21 cellular contexts compared by ENCODE assay signal in genomic region chr5:175664723-175665122, GRCh38. TPM values are rescaled to one million over a fixed set of nuclear protein-coding genes. Genes with fewer than 3 reads are reported as not detected.
A peak's percentile ranks its signal among the peaks of the same experiment; 100 is the strongest.
DNase-seq lines count a peak whose midpoint lies in the region; ATAC-seq and TF ChIP-seq lines count a peak whose summit lies in the region.
"Had no signal": no experiment of that assay in that cellular context is flagged by ENCODE, and none has a peak within 500 bp of the region (broad histone marks: within the 10 kb centered on the region; RNA-seq: fewer than 3 reads in every experiment).

No MANE protein-coding gene starts in this region.

- no peaks in the 10 kb centered on the region for H3K9me3 Mint-ChIP-seq in activated CD4-positive, alpha-beta T cell treated with anti-CD3 and anti-CD28 coated beads, Interleukin-2, amount 10 ng/mL, durations not matched to agents 24 days and 14 days
- no peaks in the 10 kb centered on the region for H3K9me3 Mint-ChIP-seq in T-cell
- H3K9me3 Mint-ChIP-seq: CD8-positive, alpha-beta T cell had no signal

- H3K27me3 ChIP-seq in left ventricle myocardium inferior (ENCODE audit: low read depth): peaks cover 8% of the 10 kb centered on the region
- H3K27me3 ChIP-seq in neutrophil: no peaks in the 10 kb centered on the region
- H3K27me3 ChIP-seq in sigmoid colon: peaks cover 0 to 10% (median 0%) of the 10 kb centered on the region in 3 donors
- H3K27me3 ChIP-seq: BLaER1 had no signal

- H3K4me1 Mint-ChIP-seq in activated CD4-positive, alpha-beta T cell treated with anti-CD3 and anti-CD28 coated beads, Interleukin-2, amount 10 ng/mL, durations not matched to agents 24 days and 14 days: peaks cover 62% of the 10 kb centered on the region
- peaks cover 73 to 79% (median 77%) of the 10 kb centered on the region in 3 donors for H3K4me1 Mint-ChIP-seq in T-cell

- TF ChIP-seq CTCF in left ventricle myocardium inferior (IDR thresholded peaks at IDR 0.05; ENCODE audit: borderline replicate concordance): no peak
- no peak for TF ChIP-seq CTCF in neutrophil (IDR thresholded peaks at IDR 0.05)
- TF ChIP-seq CTCF in sigmoid colon (IDR thresholded peaks at IDR 0.05): no peak

- peaks cover 71% of the 10 kb centered on the region for H3K36me3 Mint-ChIP-seq in activated CD4-positive, alpha-beta T cell treated with anti-CD3 and anti-CD28 coated beads, Interleukin-2, amount 10 ng/mL, durations not matched to agents 24 days and 14 days (ENCODE audit: low read depth)
- peaks cover 25% of the 10 kb centered on the region for H3K36me3 Mint-ChIP-seq in T-cell

- H3K4me3 ChIP-seq in left ventricle myocardium inferior (no peak overlapping the region), neutrophil (ENCODE audit: low read depth in 1 of 2, low read length in 1 of 2) (no peak overlapping the region), sigmoid colon (no peak overlapping the region)
- H3K4me3 ChIP-seq: BLaER1 had no signal

- H3K9me3 ChIP-seq in left ventricle myocardium inferior (replicated peaks) (no peaks in the 10 kb centered on the region), neutrophil (no peaks in the 10 kb centered on the region), sigmoid colon (no peaks in the 10 kb centered on the region)
- H3K9me3 ChIP-seq: BLaER1 had no signal

- TF ChIP-seq POLR2A in sigmoid colon (IDR thresholded peaks at IDR 0.05): no peak

- TF ChIP-seq EP300 in sigmoid colon (IDR thresholded peaks at IDR 0.05): no peak

- peak overlapping the region; percentile 77 for H3K27ac ChIP-seq in left ventricle myocardium inferior (replicated peaks)
- peak overlapping the region; percentile 13 for H3K27ac ChIP-seq in neutrophil
- H3K27ac ChIP-seq in sigmoid colon: no peak overlapping the region
- H3K27ac ChIP-seq: BLaER1 had no signal

- CTCF ChIA-PET in T-cell (lab: Charles Lee): no interaction called here

- peak overlapping the region; percentile 71 for H3K27ac Mint-ChIP-seq in activated CD4-positive, alpha-beta T cell treated with anti-CD3 and anti-CD28 coated beads, Interleukin-2, amount 10 ng/mL, durations not matched to agents 24 days and 14 days
- H3K27ac Mint-ChIP-seq in T-cell: peak overlapping the region; percentile 29 to 36
- H3K27ac Mint-ChIP-seq: HFFc6 had no signal

- intact Hi-C loops in activated CD4-positive, alpha-beta T cell treated with anti-CD3 and anti-CD28 coated beads, Interleukin-2, amount 10 ng/mL, durations not matched to agents 24 days and 14 days (cut with micrococcal nuclease): loop anchor here (5.0 kb wide), 1 partner anchor 48 kb away; no protein-coding TSS in a partner anchor
- intact Hi-C loops in left ventricle myocardium inferior (cut with micrococcal nuclease): no loop called here
- intact Hi-C loops in Right ventricle myocardium inferior (cut with DNase I): no loop called here
- intact Hi-C loops in sigmoid colon (cut with DNase I): no loop called here

- POLR2A ChIA-PET in T-cell (lab: Charles Lee): no interaction called here

- H3K27me3 Mint-ChIP-seq in activated CD4-positive, alpha-beta T cell treated with anti-CD3 and anti-CD28 coated beads, Interleukin-2, amount 10 ng/mL, durations not matched to agents 24 days and 14 days: no peaks in the 10 kb centered on the region
- no peaks in the 10 kb centered on the region for H3K27me3 Mint-ChIP-seq in T-cell

- DNase-seq in activated CD4-positive, alpha-beta T cell treated with anti-CD3 and anti-CD28 coated beads, Interleukin-2, amount 10 ng/mL, durations not matched to agents 24 days and 14 days: no peak
- no peak for DNase-seq in activated CD4-positive, alpha-beta T cell treated with anti-CD3 and anti-CD28 coated beads for 4 hours
- DNase-seq in left ventricle myocardium inferior (no peak), Right ventricle myocardium inferior (ENCODE audit: missing footprints) (no peak), T-cell (no peak), sigmoid colon (no peak), kidney glomerular epithelial cell (lab: John Stamatoyannopoulos, UW) (no peak)
- DNase-seq: 8988T; Calu3; CD8-positive, alpha-beta T cell; DMS79 treated with DMSO at 0.1 percent for 48 hours; GF-D8; GOT3; H7; HFFc6; IMR-90 had no signal

- H3K36me3 ChIP-seq in left ventricle myocardium inferior (no peaks in the 10 kb centered on the region), neutrophil (peaks cover 33% of the 10 kb centered on the region), sigmoid colon (no peaks in the 10 kb centered on the region)

- H3K4me3 Mint-ChIP-seq in activated CD4-positive, alpha-beta T cell treated with anti-CD3 and anti-CD28 coated beads, Interleukin-2, amount 10 ng/mL, durations not matched to agents 24 days and 14 days: no peak overlapping the region
- peak overlapping the region in 1 of 3 donors; percentile 9 for H3K4me3 Mint-ChIP-seq in T-cell
- H3K4me3 Mint-ChIP-seq: CD8-positive, alpha-beta T cell; HFFc6 had no signal

- ATAC-seq in Right ventricle myocardium inferior (no peak), T-cell (replicated peaks in 1 of 4) (no peak)
- ATAC-seq: CD8-positive, alpha-beta T cell; HCT116 had no signal

- H3K4me1 ChIP-seq in left ventricle myocardium inferior (peaks cover 68% of the 10 kb centered on the region), neutrophil (ENCODE audit: control insufficient read depth in 1 of 2, insufficient read depth in 1 of 2, low read depth in 1 of 2, low read length in 1 of 2) (peaks cover 79 to 93% of the 10 kb centered on the region in 2 experiments), sigmoid colon (no peaks in the 10 kb centered on the region)

- 85 to 90% methylated on average over 11 of the region's 11 CpGs for WGBS in sigmoid colon, 2 donors

RNA-seq across cellular contexts. Expression of gene HRH2, which starts 6.9 kb away (rescaled TPM):
- 67.3 and 70.4 TPM in 2 replicates for total RNA-seq in activated CD4-positive, alpha-beta T cell treated with anti-CD3 and anti-CD28 coated beads, Interleukin-2, amount 10 ng/mL, durations not matched to agents 24 days and 14 days
- total RNA-seq in left ventricle myocardium inferior: 47.7 TPM
- 46.6 TPM for total RNA-seq in Right ventricle myocardium inferior
- 10 to 100 TPM in 1 of 5 donors, 1 to 10 TPM in 4; 2.9 to 14.4 (median 5.5) TPM for total RNA-seq in T-cell
- total RNA-seq in sigmoid colon: 1 to 10 TPM; 1.1 to 3.8 (median 2.0) TPM
- 1 to 10 TPM in 1 of 3 donors, under 1 TPM in 2; under 0.01 to 3.6 (median 0.23) TPM for polyA plus RNA-seq in sigmoid colon
- total RNA-seq: A673, Calu3, HFFc6, IMR-90 had no signal
- polyA plus RNA-seq: AG04450, IMR-90 had no signal

Comparison
In these comparisons a context has a peak if more than half of its experiments do, and no peak if none do; other contexts are left out.
1. H3K27ac ChIP-seq: peak in left ventricle myocardium inferior (single experiment) and neutrophil (single experiment); none in sigmoid colon (0 of 4).